23 cellular contexts compared by ENCODE assay signal in the genomic region with DNA sequence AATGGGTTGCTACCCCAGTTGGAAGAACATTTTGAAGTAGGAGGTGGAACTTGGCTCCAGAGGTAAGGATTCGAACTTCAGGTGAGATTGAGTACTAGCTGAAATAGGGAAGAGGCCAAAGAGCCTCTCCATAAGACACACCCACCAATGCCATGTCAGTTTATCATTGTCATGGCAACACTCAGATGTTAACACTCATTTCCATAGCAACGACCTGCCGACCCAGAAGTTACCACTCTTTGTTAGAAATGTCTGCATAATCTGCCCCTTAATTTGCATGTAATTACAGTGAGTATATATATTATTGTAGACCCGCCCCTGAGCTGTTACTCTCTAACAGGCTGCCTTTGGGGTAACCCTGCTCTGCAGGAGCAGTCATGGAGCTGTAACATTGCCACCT. TPM values are rescaled to one million over a fixed set of nuclear protein-coding genes. Genes with fewer than 3 reads are reported as not detected.
DNase-seq lines count a peak whose midpoint lies in the region; ATAC-seq and TF ChIP-seq lines count a peak whose summit lies in the region.
"Had no signal": no experiment of that assay in that cellular context is flagged by ENCODE, and none has a peak within 500 bp of the region (broad histone marks: within the 10 kb centered on the region; RNA-seq: fewer than 3 reads in every experiment).

No MANE protein-coding gene starts in this region.

- H3K79me2 ChIP-seq in GM23338 (replicated peaks; ENCODE audit: insufficient read depth) = no peaks in the 10 kb centered on the region

- no peaks in the 10 kb centered on the region for H3F3A ChIP-seq in GM23338 (replicated peaks; ENCODE audit: low read depth)

- TF ChIP-seq CTCF in GM23338 (conservative IDR thresholded peaks at IDR 0.05; ENCODE audit: low read depth in 2 of 2) = no peak

- 0 out of 2 replicates have a peak, but pooled peaks cover 9% of the 10 kb centered on the region for H3K9me2 ChIP-seq in GM23338 (ENCODE audit: insufficient read depth)

- H3K4me3 ChIP-seq in GM23338 = no peak overlapping the region
- H3K4me3 ChIP-seq: GM12878 had no signal

- H3K27me3 Mint-ChIP-seq in GM23338 (ENCODE audit: insufficient read depth, low read depth, poor library complexity) = peaks cover 4% of the 10 kb centered on the region

- no peaks in the 10 kb centered on the region; the same call in 1 of the 2 replicates for H4K20me1 ChIP-seq in GM23338 (replicated peaks; ENCODE audit: insufficient read depth)

- H3K27ac ChIP-seq in GM23338 (ENCODE audit: low read depth) = no peak overlapping the region

- no peaks in the 10 kb centered on the region for H3K4me1 ChIP-seq in GM23338 (ENCODE audit: insufficient read depth)
- H3K4me1 ChIP-seq: BE2C had no signal

- DNase-seq in GM23338 (ENCODE audit: low spot score) (peak; percentile 40), NAMALWA (ENCODE audit: low spot score) (peak; percentile 7), iPS-NIHi11 (ENCODE audit: low spot score) (peak; percentile 5), retina (peak; percentile 68)
- DNase-seq in stimulated activated CD4-positive, alpha-beta T cell treated with anti-CD3 and anti-CD28 coated beads, Interleukin-15, amount 100 ng/mL, for 24 hours = no peak
- DNase-seq: ACHN; BE2C; C1 segment of cervical spinal cord; CD4-positive, CD25-positive, alpha-beta regulatory T cell; CD8-positive, alpha-beta memory T cell; COR-L47; DMS 273 treated with DMSO at 0.1 percent for 48 hours; DMS53; DND-41; EL; GOT3; H7; HFFc6; IMR-90 had no signal

- H3K4me1 Mint-ChIP-seq in GM23338 = no peaks in the 10 kb centered on the region
- H3K4me1 Mint-ChIP-seq: CD4-positive, CD25-positive, alpha-beta regulatory T cell; CD8-positive, alpha-beta memory T cell had no signal

- H3K9me3 Mint-ChIP-seq in GM23338 = peaks cover 4% of the 10 kb centered on the region; the same call in 2 of the 3 replicates

- no peak overlapping the region for H2AFZ ChIP-seq in GM23338

- H3K27ac Mint-ChIP-seq in GM23338 = no peak overlapping the region
- H3K27ac Mint-ChIP-seq: CD4-positive, CD25-positive, alpha-beta regulatory T cell; CD8-positive, alpha-beta memory T cell; HFFc6 had no signal

- H3K36me3 Mint-ChIP-seq in GM23338 (ENCODE audit: low read depth) = no peaks in the 10 kb centered on the region
- H3K36me3 Mint-ChIP-seq: CD4-positive, CD25-positive, alpha-beta regulatory T cell; CD8-positive, alpha-beta memory T cell had no signal

- ATAC-seq in GM23338 = no peak
- no peak for ATAC-seq in GM21360 (IDR thresholded peaks at IDR 0.05; ENCODE audit: unreplicated experiment)
- ATAC-seq: GM12878, HCT116 had no signal

- no peak overlapping the region for H3K4me2 ChIP-seq in GM23338

- no peaks in the 10 kb centered on the region for H3K27me3 ChIP-seq in GM23338 (ENCODE audit: insufficient read depth)
- H3K27me3 ChIP-seq: BE2C had no signal

- no peak overlapping the region for H3K4me3 Mint-ChIP-seq in GM23338
- H3K4me3 Mint-ChIP-seq: CD4-positive, CD25-positive, alpha-beta regulatory T cell; CD8-positive, alpha-beta memory T cell; HFFc6 had no signal

- H3K36me3 ChIP-seq in GM23338 (ENCODE audit: insufficient read depth) = no peaks in the 10 kb centered on the region
- H3K36me3 ChIP-seq: BE2C had no signal

TF ChIP-seq in GM23338, 12 proteins besides CTCF, POLR2A, EP300 and RAD21:
- TF ChIP-seq, protein P1, sequence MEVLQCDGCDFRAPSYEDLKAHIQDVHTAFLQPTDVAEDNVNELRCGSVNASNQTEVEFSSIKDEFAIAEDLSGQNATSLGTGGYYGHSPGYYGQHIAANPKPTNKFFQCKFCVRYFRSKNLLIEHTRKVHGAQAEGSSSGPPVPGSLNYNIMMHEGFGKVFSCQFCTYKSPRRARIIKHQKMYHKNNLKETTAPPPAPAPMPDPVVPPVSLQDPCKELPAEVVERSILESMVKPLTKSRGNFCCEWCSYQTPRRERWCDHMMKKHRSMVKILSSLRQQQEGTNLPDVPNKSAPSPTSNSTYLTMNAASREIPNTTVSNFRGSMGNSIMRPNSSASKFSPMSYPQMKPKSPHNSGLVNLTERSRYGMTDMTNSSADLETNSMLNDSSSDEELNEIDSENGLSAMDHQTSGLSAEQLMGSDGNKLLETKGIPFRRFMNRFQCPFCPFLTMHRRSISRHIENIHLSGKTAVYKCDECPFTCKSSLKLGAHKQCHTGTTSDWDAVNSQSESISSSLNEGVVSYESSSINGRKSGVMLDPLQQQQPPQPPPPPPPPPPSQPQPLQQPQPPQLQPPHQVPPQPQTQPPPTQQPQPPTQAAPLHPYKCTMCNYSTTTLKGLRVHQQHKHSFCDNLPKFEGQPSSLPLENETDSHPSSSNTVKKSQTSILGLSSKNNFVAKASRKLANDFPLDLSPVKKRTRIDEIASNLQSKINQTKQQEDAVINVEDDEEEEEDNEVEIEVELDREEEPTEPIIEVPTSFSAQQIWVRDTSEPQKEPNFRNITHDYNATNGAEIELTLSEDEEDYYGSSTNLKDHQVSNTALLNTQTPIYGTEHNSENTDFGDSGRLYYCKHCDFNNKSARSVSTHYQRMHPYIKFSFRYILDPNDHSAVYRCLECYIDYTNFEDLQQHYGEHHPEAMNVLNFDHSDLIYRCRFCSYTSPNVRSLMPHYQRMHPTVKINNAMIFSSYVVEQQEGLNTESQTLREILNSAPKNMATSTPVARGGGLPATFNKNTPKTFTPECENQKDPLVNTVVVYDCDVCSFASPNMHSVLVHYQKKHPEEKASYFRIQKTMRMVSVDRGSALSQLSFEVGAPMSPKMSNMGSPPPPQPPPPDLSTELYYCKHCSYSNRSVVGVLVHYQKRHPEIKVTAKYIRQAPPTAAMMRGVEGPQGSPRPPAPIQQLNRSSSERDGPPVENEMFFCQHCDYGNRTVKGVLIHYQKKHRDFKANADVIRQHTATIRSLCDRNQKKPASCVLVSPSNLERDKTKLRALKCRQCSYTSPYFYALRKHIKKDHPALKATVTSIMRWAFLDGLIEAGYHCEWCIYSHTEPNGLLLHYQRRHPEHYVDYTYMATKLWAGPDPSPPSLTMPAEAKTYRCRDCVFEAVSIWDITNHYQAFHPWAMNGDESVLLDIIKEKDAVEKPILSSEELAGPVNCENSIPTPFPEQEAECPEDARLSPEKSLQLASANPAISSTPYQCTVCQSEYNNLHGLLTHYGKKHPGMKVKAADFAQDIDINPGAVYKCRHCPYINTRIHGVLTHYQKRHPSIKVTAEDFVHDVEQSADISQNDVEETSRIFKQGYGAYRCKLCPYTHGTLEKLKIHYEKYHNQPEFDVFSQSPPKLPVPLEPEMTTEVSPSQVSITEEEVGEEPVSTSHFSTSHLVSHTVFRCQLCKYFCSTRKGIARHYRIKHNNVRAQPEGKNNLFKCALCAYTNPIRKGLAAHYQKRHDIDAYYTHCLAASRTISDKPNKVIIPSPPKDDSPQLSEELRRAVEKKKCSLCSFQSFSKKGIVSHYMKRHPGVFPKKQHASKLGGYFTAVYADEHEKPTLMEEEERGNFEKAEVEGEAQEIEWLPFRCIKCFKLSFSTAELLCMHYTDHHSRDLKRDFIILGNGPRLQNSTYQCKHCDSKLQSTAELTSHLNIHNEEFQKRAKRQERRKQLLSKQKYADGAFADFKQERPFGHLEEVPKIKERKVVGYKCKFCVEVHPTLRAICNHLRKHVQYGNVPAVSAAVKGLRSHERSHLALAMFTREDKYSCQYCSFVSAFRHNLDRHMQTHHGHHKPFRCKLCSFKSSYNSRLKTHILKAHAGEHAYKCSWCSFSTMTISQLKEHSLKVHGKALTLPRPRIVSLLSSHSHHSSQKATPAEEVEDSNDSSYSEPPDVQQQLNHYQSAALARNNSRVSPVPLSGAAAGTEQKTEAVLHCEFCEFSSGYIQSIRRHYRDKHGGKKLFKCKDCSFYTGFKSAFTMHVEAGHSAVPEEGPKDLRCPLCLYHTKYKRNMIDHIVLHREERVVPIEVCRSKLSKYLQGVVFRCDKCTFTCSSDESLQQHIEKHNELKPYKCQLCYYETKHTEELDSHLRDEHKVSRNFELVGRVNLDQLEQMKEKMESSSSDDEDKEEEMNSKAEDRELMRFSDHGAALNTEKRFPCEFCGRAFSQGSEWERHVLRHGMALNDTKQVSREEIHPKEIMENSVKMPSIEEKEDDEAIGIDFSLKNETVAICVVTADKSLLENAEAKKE (CRISPR knock-in tag; IDR thresholded peaks at IDR 0.05) = no peak
TF ChIP-seq in GM23338: peak in this region for 0.

RNA-seq across cellular contexts. Expression of gene NTRK2, which starts 10.3 kb away (rescaled TPM):
- 0.03 TPM in 1 of 2 replicates, not detected in the other for total RNA-seq in GM23338 (2014; rRNA removed; shearing (Covaris generic))
- not detected in 2 replicates for polyA plus RNA-seq in GM23338 (2016; fragmentation: Nextera tagmentation; extraction: Ambion mirVana)
- total RNA-seq: G401, H7 had no signal
- polyA plus RNA-seq: CD8-positive, alpha-beta memory T cell had no signal
